Comparison of ENCODE assay signal across 1 cellular context in the genomic region with DNA sequence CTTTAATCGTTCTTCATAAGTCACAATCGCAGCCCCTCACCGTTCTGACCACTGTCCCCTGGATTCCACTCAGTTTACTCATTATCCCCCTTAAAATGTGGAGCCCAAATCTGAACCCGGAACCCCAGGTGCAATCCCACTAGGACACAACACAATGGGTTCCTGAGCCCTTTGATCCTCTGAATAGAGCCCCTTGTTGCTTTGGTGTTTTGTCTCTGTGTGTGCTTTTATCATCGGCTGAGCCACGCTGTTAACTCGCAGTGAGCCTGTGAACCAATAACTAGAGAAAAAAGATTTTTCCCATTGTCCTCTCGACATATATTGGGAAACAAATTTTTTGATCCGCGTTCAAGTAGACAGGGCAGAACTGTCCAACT.
TF ChIP-seq lines count a peak whose summit lies in the region.

No MANE protein-coding gene starts in this region.

TF ChIP-seq in SK-N-SH treated with all-trans-retinoic acid at 6 μM for 48 hours, 23 proteins besides CTCF, POLR2A, EP300 and RAD21 (continued from another document):
- TF ChIP-seq, protein P1, sequence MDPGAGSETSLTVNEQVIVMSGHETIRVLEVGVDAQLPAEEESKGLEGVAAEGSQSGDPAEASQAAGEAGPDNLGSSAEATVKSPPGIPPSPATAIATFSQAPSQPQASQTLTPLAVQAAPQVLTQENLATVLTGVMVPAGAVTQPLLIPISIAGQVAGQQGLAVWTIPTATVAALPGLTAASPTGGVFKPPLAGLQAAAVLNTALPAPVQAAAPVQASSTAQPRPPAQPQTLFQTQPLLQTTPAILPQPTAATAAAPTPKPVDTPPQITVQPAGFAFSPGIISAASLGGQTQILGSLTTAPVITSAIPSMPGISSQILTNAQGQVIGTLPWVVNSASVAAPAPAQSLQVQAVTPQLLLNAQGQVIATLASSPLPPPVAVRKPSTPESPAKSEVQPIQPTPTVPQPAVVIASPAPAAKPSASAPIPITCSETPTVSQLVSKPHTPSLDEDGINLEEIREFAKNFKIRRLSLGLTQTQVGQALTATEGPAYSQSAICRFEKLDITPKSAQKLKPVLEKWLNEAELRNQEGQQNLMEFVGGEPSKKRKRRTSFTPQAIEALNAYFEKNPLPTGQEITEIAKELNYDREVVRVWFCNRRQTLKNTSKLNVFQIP (CRISPR knock-in tag; IDR thresholded peaks at IDR 0.05; ENCODE audit: borderline replicate concordance, low read depth): no peak
- TF ChIP-seq PPARA (CRISPR knock-in tag; IDR thresholded peaks at IDR 0.05; ENCODE audit: borderline replicate concordance): no peak
- TF ChIP-seq ZNF8 (CRISPR knock-in tag; IDR thresholded peaks at IDR 0.05): no peak
- no peak for TF ChIP-seq GLIS3 (CRISPR knock-in tag; IDR thresholded peaks at IDR 0.05)
- TF ChIP-seq, protein P2, sequence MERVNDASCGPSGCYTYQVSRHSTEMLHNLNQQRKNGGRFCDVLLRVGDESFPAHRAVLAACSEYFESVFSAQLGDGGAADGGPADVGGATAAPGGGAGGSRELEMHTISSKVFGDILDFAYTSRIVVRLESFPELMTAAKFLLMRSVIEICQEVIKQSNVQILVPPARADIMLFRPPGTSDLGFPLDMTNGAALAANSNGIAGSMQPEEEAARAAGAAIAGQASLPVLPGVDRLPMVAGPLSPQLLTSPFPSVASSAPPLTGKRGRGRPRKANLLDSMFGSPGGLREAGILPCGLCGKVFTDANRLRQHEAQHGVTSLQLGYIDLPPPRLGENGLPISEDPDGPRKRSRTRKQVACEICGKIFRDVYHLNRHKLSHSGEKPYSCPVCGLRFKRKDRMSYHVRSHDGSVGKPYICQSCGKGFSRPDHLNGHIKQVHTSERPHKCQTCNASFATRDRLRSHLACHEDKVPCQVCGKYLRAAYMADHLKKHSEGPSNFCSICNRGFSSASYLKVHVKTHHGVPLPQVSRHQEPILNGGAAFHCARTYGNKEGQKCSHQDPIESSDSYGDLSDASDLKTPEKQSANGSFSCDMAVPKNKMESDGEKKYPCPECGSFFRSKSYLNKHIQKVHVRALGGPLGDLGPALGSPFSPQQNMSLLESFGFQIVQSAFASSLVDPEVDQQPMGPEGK (CRISPR knock-in tag; IDR thresholded peaks at IDR 0.05; ENCODE audit: borderline replicate concordance): no peak
- TF ChIP-seq ZNF70 (CRISPR knock-in tag; IDR thresholded peaks at IDR 0.05): no peak
- TF ChIP-seq, protein P3, sequence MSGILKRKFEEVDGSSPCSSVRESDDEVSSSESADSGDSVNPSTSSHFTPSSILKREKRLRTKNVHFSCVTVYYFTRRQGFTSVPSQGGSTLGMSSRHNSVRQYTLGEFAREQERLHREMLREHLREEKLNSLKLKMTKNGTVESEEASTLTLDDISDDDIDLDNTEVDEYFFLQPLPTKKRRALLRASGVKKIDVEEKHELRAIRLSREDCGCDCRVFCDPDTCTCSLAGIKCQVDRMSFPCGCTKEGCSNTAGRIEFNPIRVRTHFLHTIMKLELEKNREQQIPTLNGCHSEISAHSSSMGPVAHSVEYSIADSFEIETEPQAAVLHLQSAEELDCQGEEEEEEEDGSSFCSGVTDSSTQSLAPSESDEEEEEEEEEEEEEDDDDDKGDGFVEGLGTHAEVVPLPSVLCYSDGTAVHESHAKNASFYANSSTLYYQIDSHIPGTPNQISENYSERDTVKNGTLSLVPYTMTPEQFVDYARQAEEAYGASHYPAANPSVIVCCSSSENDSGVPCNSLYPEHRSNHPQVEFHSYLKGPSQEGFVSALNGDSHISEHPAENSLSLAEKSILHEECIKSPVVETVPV (CRISPR knock-in tag; IDR thresholded peaks at IDR 0.05): no peak
- TF ChIP-seq ZNF565 (CRISPR knock-in tag; conservative IDR thresholded peaks at IDR 0.05; ENCODE audit: low read depth): no peak
- no peak for TF ChIP-seq TCF4 (CRISPR knock-in tag; IDR thresholded peaks at IDR 0.05; ENCODE audit: borderline replicate concordance)
- TF ChIP-seq ZC3H10 (CRISPR knock-in tag; IDR thresholded peaks at IDR 0.05): no peak
- TF ChIP-seq TOX (CRISPR knock-in tag; IDR thresholded peaks at IDR 0.05; ENCODE audit: borderline replicate concordance): no peak
